In genomic region chr1:73576084-73576483, GRCh38 we compare ENCODE assay signal across 21 cellular contexts.
A peak's percentile ranks its signal among the peaks of the same experiment; 100 is the strongest.
DNase-seq lines count a peak whose midpoint lies in the region; ATAC-seq and TF ChIP-seq lines count a peak whose summit lies in the region.
"Had no signal": no experiment of that assay in that cellular context is flagged by ENCODE, and none has a peak within 500 bp of the region (broad histone marks: within the 10 kb centered on the region; RNA-seq: fewer than 3 reads in every experiment).

No MANE protein-coding gene starts in this region.

- no peak for ATAC-seq in mucosa of descending colon
- ATAC-seq: Right ventricle myocardium inferior had no signal

- no peak overlapping the region for H4K8ac ChIP-seq in neuronal stem cell (ENCODE audit: low read depth, low read length)

- H3K9me2 ChIP-seq in GM23248 (ENCODE audit: insufficient read depth) = no peaks in the 10 kb centered on the region

- no CpG with 5 or more reads among the region's 2 CpGs for WGBS in neuronal stem cell (ENCODE audit: extremely low coverage in 2 of 2, insufficient read length in 2 of 2, insufficient replicate concordance in 1 of 2), 2 donors
- 38 to 42% methylated on average over 2 of the region's 2 CpGs for WGBS in GM23248 (ENCODE audit: low coverage in 1 of 2, low lambda C conversion rate in 2 of 2, missing lambda C conversion rate in 2 of 2), 2 experiments

- H3K9me3 ChIP-seq in neuronal stem cell (replicated peaks in 1 of 2; ENCODE audit: control insufficient read depth in 2 of 2, insufficient read depth in 1 of 2, low read depth in 1 of 2, low read length in 2 of 2) (peaks cover 0 to 3% of the 10 kb centered on the region in 2 donors), GM23248 (ENCODE audit: low read depth) (no peaks in the 10 kb centered on the region), mucosa of descending colon (no peaks in the 10 kb centered on the region)
- H3K9me3 ChIP-seq: MG63, SJSA1 had no signal

- H3K23ac ChIP-seq in neuronal stem cell (ENCODE audit: low read depth, low read length, poor library complexity) = no peak overlapping the region

- H3K4me3 ChIP-seq in epithelial cell of esophagus (ENCODE audit: low read length) (no peak overlapping the region), neuronal stem cell (ENCODE audit: low read length in 2 of 2) (no peak overlapping the region), GM23248 (no peak overlapping the region), mucosa of descending colon (no peak overlapping the region)
- H3K4me3 ChIP-seq: MG63, SJSA1 had no signal

- in situ Hi-C loops in GM23248 (cut with MboI) = no loop called here

- H3F3A ChIP-seq in GM23248 (ENCODE audit: insufficient read depth) = no peaks in the 10 kb centered on the region

- H2BK15ac ChIP-seq in neuronal stem cell (ENCODE audit: low read length) = no peak overlapping the region

- H3K27me3 ChIP-seq in neuronal stem cell (ENCODE audit: control insufficient read depth in 3 of 3, insufficient read depth in 3 of 3, low read depth in 1 of 3, low read length in 3 of 3) (no peaks in the 10 kb centered on the region), GM23248 (replicated peaks; ENCODE audit: insufficient read depth) (no peaks in the 10 kb centered on the region)
- H3K27me3 ChIP-seq: MG63, SJSA1 had no signal

- intact Hi-C loops in mucosa of descending colon (cut with DNase I, micrococcal nuclease) = no loop called here

- TF ChIP-seq CTCF in epithelial cell of esophagus (IDR thresholded peaks at IDR 0.05; ENCODE audit: insufficient read depth, low read depth, low read length, missing control alignments) = no peak
- no peak for TF ChIP-seq CTCF in mucosa of descending colon (IDR thresholded peaks at IDR 0.05)

- H3K36me3 ChIP-seq in neuronal stem cell (replicated peaks in 1 of 2; ENCODE audit: control insufficient read depth in 2 of 2, insufficient read depth in 2 of 2, low read length in 2 of 2) (no peaks in the 10 kb centered on the region), GM23248 (ENCODE audit: low read depth) (no peaks in the 10 kb centered on the region), mucosa of descending colon (ENCODE audit: low read depth) (no peaks in the 10 kb centered on the region)
- H3K36me3 ChIP-seq: MG63, SJSA1 had no signal

- H3K79me1 ChIP-seq in neuronal stem cell (ENCODE audit: low read depth, low read length) = no peaks in the 10 kb centered on the region

- no peak overlapping the region for H3K4ac ChIP-seq in neuronal stem cell (ENCODE audit: low read length)

- no peak overlapping the region for H3K18ac ChIP-seq in neuronal stem cell (ENCODE audit: low read length)

- DNase-seq in DMS53 (lab: John Stamatoyannopoulos, UW) = peak; percentile 56
- DNase-seq in DMS53 treated with DMSO at 0.1 percent for 48 hours (lab: John Stamatoyannopoulos, UW; ENCODE audit: unreplicated experiment) = no peak
- peak; percentile 4 for DNase-seq in LHCN-M2 (ENCODE audit: low read depth)
- DNase-seq in epithelial cell of esophagus (ENCODE audit: low read depth) = peak; percentile 10
- DNase-seq in neuronal stem cell (ENCODE audit: low spot score) = no peak
- DNase-seq in GM23248 = no peak
- DNase-seq in mucosa of descending colon = no peak
- DNase-seq in HUDEP-2 (lab: John Stamatoyannopoulos, UW; ENCODE audit: unreplicated experiment in 76 of 76) = no peak
- DNase-seq: EL, GF-D8, GOT3, Karpas-422, MG63, NCI-H1417 treated with DMSO at 0.1 percent for 48 hours, NCI-H1930, NCI-H2171, NCI-H446, NCI-H526 had no signal

- H3K14ac ChIP-seq in neuronal stem cell (ENCODE audit: low read length) = no peak overlapping the region

- no peak overlapping the region for H2BK5ac ChIP-seq in neuronal stem cell (ENCODE audit: low read length)

- H3K9ac ChIP-seq in neuronal stem cell (ENCODE audit: low read depth, low read length, poor library complexity) (no peak overlapping the region), GM23248 (no peak overlapping the region)

- H2AK5ac ChIP-seq in neuronal stem cell (ENCODE audit: low read depth, low read length) = no peak overlapping the region

- no peak overlapping the region for H3K27ac ChIP-seq in neuronal stem cell (replicated peaks; ENCODE audit: low read length)
- H3K27ac ChIP-seq in GM23248 = no peak overlapping the region
- H3K27ac ChIP-seq: 22Rv1, SJSA1 had no signal

- H4K91ac ChIP-seq in neuronal stem cell (ENCODE audit: low read depth, low read length, poor library complexity) = no peak overlapping the region

- H3K79me2 ChIP-seq in GM23248 (ENCODE audit: insufficient read depth) = no peaks in the 10 kb centered on the region

- no peaks in the 10 kb centered on the region for H3K4me1 ChIP-seq in neuronal stem cell (ENCODE audit: control insufficient read depth in 2 of 2, insufficient read depth in 1 of 2, low read depth in 1 of 2, low read length in 2 of 2)
- H3K4me1 ChIP-seq in GM23248 (ENCODE audit: insufficient read depth) = no peaks in the 10 kb centered on the region
- no peaks in the 10 kb centered on the region for H3K4me1 ChIP-seq in mucosa of descending colon (ENCODE audit: low read depth)
- H3K4me1 ChIP-seq: SJSA1 had no signal

- no peak overlapping the region for H2BK12ac ChIP-seq in neuronal stem cell (ENCODE audit: low read length)

- H2BK120ac ChIP-seq in neuronal stem cell (ENCODE audit: low read depth, low read length) = no peak overlapping the region

- H3K4me2 ChIP-seq in neuronal stem cell (ENCODE audit: insufficient read depth, low read length, poor library complexity, severe bottlenecking) (no peak overlapping the region), GM23248 (ENCODE audit: unreplicated experiment) (no peak overlapping the region)

- H2AFZ ChIP-seq in neuronal stem cell (ENCODE audit: low read length) (peak overlapping the region; percentile 36), GM23248 (no peak overlapping the region)

- no peaks in the 10 kb centered on the region for H4K20me1 ChIP-seq in GM23248 (ENCODE audit: insufficient read depth)

Comparison
In these comparisons a context has a peak if more than half of its experiments do, and no peak if none do; other contexts are left out.
1. DNase-seq: peak in DMS53 (single experiment), LHCN-M2 (single experiment) and epithelial cell of esophagus (single experiment); none in DMS53 treated with DMSO at 0.1 percent for 48 hours (single experiment), neuronal stem cell (single experiment), GM23248 (single experiment), mucosa of descending colon (0 of 3) and HUDEP-2 (0 of 76).